32 cellular contexts compared by ENCODE assay signal in genomic region chr12:75322464-75322863, GRCh38. TPM values are rescaled to one million over a fixed set of nuclear protein-coding genes. Genes with fewer than 3 reads are reported as not detected.
DNase-seq lines count a peak whose midpoint lies in the region; ATAC-seq, FAIRE-seq and TF ChIP-seq lines count a peak whose summit lies in the region.
"Had no signal": no experiment of that assay in that cellular context is flagged by ENCODE, and none has a peak within 500 bp of the region (broad histone marks: within the 10 kb centered on the region; RNA-seq: fewer than 3 reads in every experiment).

No MANE protein-coding gene starts in this region.

- peaks cover 10% of the 10 kb centered on the region for H3K4me1 ChIP-seq in GM23248 (ENCODE audit: insufficient read depth)
- H3K4me1 ChIP-seq: heart left ventricle, SJCRH30, stomach had no signal

- H3K79me2 ChIP-seq in GM23248 (ENCODE audit: insufficient read depth), result no peaks in the 10 kb centered on the region

- H4K20me1 ChIP-seq in GM23248 (ENCODE audit: insufficient read depth), result no peaks in the 10 kb centered on the region

- peak; percentile 41 for FAIRE-seq in A204.1 (lab: Jason Lieb, UNC)
- FAIRE-seq: GM12891, GM19239, H1 had no signal

- TF ChIP-seq CTCF in astrocyte of the spinal cord (IDR thresholded peaks at IDR 0.05; ENCODE audit: low read depth, low read length), result no peak
- no peak for TF ChIP-seq CTCF in fibroblast of villous mesenchyme (IDR thresholded peaks at IDR 0.05; ENCODE audit: insufficient read depth, low read depth, low read length)

- in situ Hi-C loops in GM23248 (cut with MboI), result no loop called here
- in situ Hi-C loops in astrocyte of the spinal cord (cut with HindIII; ENCODE audit: low sequenced_read_pairs), result no loop called here

- no peaks in the 10 kb centered on the region for H3K9me3 ChIP-seq in GM23248 (ENCODE audit: low read depth)
- H3K9me3 ChIP-seq: heart left ventricle, mucosa of descending colon, SJCRH30, stomach had no signal

- peak; percentile 80 for DNase-seq in GM23248
- DNase-seq in astrocyte of the spinal cord (ENCODE audit: low read depth, low spot score), result peak; percentile 25
- DNase-seq in fibroblast of villous mesenchyme (ENCODE audit: low read depth), result peak; percentile 33
- no peak for DNase-seq in hypothalamus (lab: John Stamatoyannopoulos, UW)
- DNase-seq in medulla oblongata (ENCODE audit: extremely low spot score), result no peak
- DNase-seq: activated CD4-positive, alpha-beta T cell treated with anti-CD3 and anti-CD28 coated beads, Interleukin-2, amount 50 U/mL, for 1 hour; activated naive CD8-positive, alpha-beta T cell treated with anti-CD3 and anti-CD28 coated beads, Interleukin-2, amount 50 U/mL, for 24 hours; central memory CD4-positive, alpha-beta T cell; DMS 273 treated with DMSO at 0.1 percent for 48 hours; heart left ventricle; Karpas-422; left ventricle myocardium superior; mucosa of descending colon; NCI-H2081; NCI-H446 treated with DMSO at 0.1 percent for 48 hours; SJCRH30; stimulated activated CD4-positive, alpha-beta T cell treated with anti-CD3 and anti-CD28 coated beads, Interleukin-12 subunit alpha, Interleukin-12 subunit beta, amount 100 ng/mL, for 4 hours; stomach; T-helper 2 cell had no signal

- ATAC-seq in GM19467 (IDR thresholded peaks at IDR 0.05; ENCODE audit: unreplicated experiment), result no peak
- no peak for ATAC-seq in HG03280 (IDR thresholded peaks at IDR 0.05; ENCODE audit: unreplicated experiment)
- ATAC-seq: activated naive CD8-positive, alpha-beta T cell treated with anti-CD3 and anti-CD28 coated beads, Interleukin-2, amount 50 U/mL, for 24 hours; heart left ventricle; left ventricle myocardium superior; mucosa of descending colon; Panc1 had no signal

- no peaks in the 10 kb centered on the region for H3K36me3 ChIP-seq in GM23248 (ENCODE audit: low read depth)
- H3K36me3 ChIP-seq: heart left ventricle, SJCRH30, stomach had no signal

- H3F3A ChIP-seq in GM23248 (ENCODE audit: insufficient read depth), result no peaks in the 10 kb centered on the region

- H3K27me3 ChIP-seq in GM23248 (replicated peaks; ENCODE audit: insufficient read depth), result no peaks in the 10 kb centered on the region
- H3K27me3 ChIP-seq: heart left ventricle, SJCRH30, stomach had no signal

- peak overlapping the region; percentile 68 for H2AFZ ChIP-seq in GM23248

- H3K9ac ChIP-seq in GM23248, result no peak overlapping the region

- peak overlapping the region; percentile 33 for H3K4me2 ChIP-seq in GM23248 (ENCODE audit: unreplicated experiment)

- peak overlapping the region; percentile 50 for H3K27ac ChIP-seq in GM23248
- H3K27ac ChIP-seq: 22Rv1, heart left ventricle, SJCRH30, stomach, VCaP had no signal

- H3K4me3 ChIP-seq in GM23248, result peak overlapping the region; percentile 40
- no peak overlapping the region for H3K4me3 ChIP-seq in astrocyte of the spinal cord (ENCODE audit: low read depth, low read length)
- no peak overlapping the region for H3K4me3 ChIP-seq in fibroblast of villous mesenchyme (ENCODE audit: low read depth, low read length)
- H3K4me3 ChIP-seq: heart left ventricle, mucosa of descending colon, SJCRH30, stomach had no signal

- H3K9me2 ChIP-seq in GM23248 (ENCODE audit: insufficient read depth), result no peaks in the 10 kb centered on the region

- 1 to 3% methylated on average over 1 of the region's 1 CpG for WGBS in GM23248 (ENCODE audit: low coverage in 1 of 2, low lambda C conversion rate in 2 of 2, missing lambda C conversion rate in 2 of 2), 2 experiments

RNA-seq across cellular contexts. Expression of gene CAPS2, which starts 7.7 kb away (rescaled TPM):
- 3.4 and 4.4 TPM in 2 replicates for total RNA-seq in GM23248 (2014; rRNA removed; shearing (Covaris generic))
- 1.3 and 1.5 TPM in 2 replicates for polyA plus RNA-seq in GM23248 (2016; fragmentation: Nextera tagmentation; extraction: Ambion mirVana)
- 7.8 and 10.0 TPM in 2 replicates for total RNA-seq in fibroblast of villous mesenchyme

RNA-seq across cellular contexts. Expression of gene GLIPR1L1, which starts 12.0 kb away (rescaled TPM):
- total RNA-seq in GM23248 (2014; rRNA removed; shearing (Covaris generic)), result not detected in 2 replicates
- not detected in 2 replicates for polyA plus RNA-seq in GM23248 (2016; fragmentation: Nextera tagmentation; extraction: Ambion mirVana)
- not detected in 2 replicates for total RNA-seq in fibroblast of villous mesenchyme
- total RNA-seq: epithelial cell of proximal tubule, heart left ventricle, left ventricle myocardium superior, mucosa of descending colon, neural crest cell, pulmonary artery endothelial cell, SJCRH30, stomach, urinary bladder had no signal
- polyA plus RNA-seq: heart left ventricle, stomach, urinary bladder had no signal

Comparison
In these comparisons a context has a peak if more than half of its experiments do, and no peak if none do; other contexts are left out.
1. DNase-seq: peak in GM23248 (single experiment), astrocyte of the spinal cord (single experiment) and fibroblast of villous mesenchyme (single experiment); none in hypothalamus (0 of 51) and medulla oblongata (single experiment).